ENCODE assay signal across 19 cellular contexts in the genomic region with DNA sequence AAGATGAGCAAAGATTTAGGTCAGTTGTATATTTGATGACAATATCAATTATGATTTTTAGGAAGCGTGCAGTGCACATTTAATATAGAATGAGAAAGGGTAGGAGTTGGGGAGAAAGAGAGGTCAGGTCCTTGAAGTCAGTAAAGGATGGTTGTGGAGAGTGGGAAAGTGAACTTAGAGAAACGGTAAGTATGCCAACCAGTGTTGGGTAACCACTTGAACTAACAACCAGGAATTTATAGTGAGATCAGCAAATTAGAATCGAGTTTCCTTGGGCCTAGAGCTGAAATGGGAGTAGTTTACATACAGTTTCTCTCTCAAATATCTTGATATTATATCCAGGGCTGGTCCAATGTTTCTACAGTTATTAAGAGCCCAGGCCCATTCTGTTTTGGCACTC.
DNase-seq lines count a peak whose midpoint lies in the region; ATAC-seq and TF ChIP-seq lines count a peak whose summit lies in the region.
"Had no signal": no experiment of that assay in that cellular context is flagged by ENCODE, and none has a peak within 500 bp of the region (broad histone marks: within the 10 kb centered on the region; RNA-seq: fewer than 3 reads in every experiment).

No MANE protein-coding gene starts in this region.

- H3K4me3 Mint-ChIP-seq in stimulated activated naive CD8-positive, alpha-beta T cell treated with anti-CD3 and anti-CD28 coated beads, Interleukin-15, Interleukin-2, amounts not matched to agents 100 ng/mL and 50 ng/mL, for 24 hours, result no peak overlapping the region
- H3K4me3 Mint-ChIP-seq: CD4-positive, CD25-positive, alpha-beta regulatory T cell; CD8-positive, alpha-beta memory T cell; IgD-negative memory B cell had no signal

- H3K36me3 ChIP-seq in adipocyte (ENCODE audit: control insufficient read depth, insufficient read depth, low read length, severe bottlenecking), result no peaks in the 10 kb centered on the region
- H3K36me3 ChIP-seq in left lung, result no peaks in the 10 kb centered on the region
- H3K36me3 ChIP-seq: BE2C had no signal

- H3K9me3 ChIP-seq in adipocyte (ENCODE audit: control insufficient read depth, low read length), result peaks cover 16% of the 10 kb centered on the region
- peaks cover 0 to 24% of the 10 kb centered on the region in 2 donors for H3K9me3 ChIP-seq in left lung
- H3K9me3 ChIP-seq: BE2C had no signal

- no peaks in the 10 kb centered on the region for H3K4me1 ChIP-seq in adipocyte (ENCODE audit: control insufficient read depth, insufficient read depth, low read length)
- no peaks in the 10 kb centered on the region for H3K4me1 ChIP-seq in left lung
- H3K4me1 ChIP-seq: BE2C had no signal

- intact Hi-C loops in left lung (cut with DNase I), result no loop called here

- no peak overlapping the region for H3K27ac ChIP-seq in left lung
- H3K27ac ChIP-seq: GM23248 had no signal

- peak overlapping the region; percentile 85 for H3K27ac Mint-ChIP-seq in stimulated activated naive CD8-positive, alpha-beta T cell treated with anti-CD3 and anti-CD28 coated beads, Interleukin-15, Interleukin-2, amounts not matched to agents 100 ng/mL and 50 ng/mL, for 24 hours
- H3K27ac Mint-ChIP-seq: CD4-positive, CD25-positive, alpha-beta regulatory T cell; IgD-negative memory B cell had no signal

- DNase-seq in stimulated activated naive CD8-positive, alpha-beta T cell treated with anti-CD3 and anti-CD28 coated beads, Interleukin-15, Interleukin-2, amounts not matched to agents 100 U/mL and 50 U/mL, for 24 hours, result no peak
- DNase-seq in adipocyte (ENCODE audit: low read depth) (peak; percentile 17), left lung (no peak), NCI-H748 (lab: John Stamatoyannopoulos, UW; ENCODE audit: unreplicated experiment) (no peak)
- DNase-seq: ACHN; BE2C; C1 segment of cervical spinal cord; CD4-positive, CD25-positive, alpha-beta regulatory T cell; CD8-positive, alpha-beta memory T cell; COR-L47; DMS 273 treated with DMSO at 0.1 percent for 48 hours; DMS53; GM23248; HCEC 1CT had no signal

- no peak for ATAC-seq in stimulated activated naive CD8-positive, alpha-beta T cell treated with anti-CD3 and anti-CD28 coated beads, Interleukin-15, Interleukin-2, amounts not matched to agents 100 U/mL and 50 U/mL, for 24 hours
- ATAC-seq in left lung (peak; percentile 86), GM18519 (IDR thresholded peaks at IDR 0.05; ENCODE audit: low FRiP score, unreplicated experiment) (no peak), HG03378 (IDR thresholded peaks at IDR 0.05; ENCODE audit: unreplicated experiment) (no peak)
- ATAC-seq: HepG2 had no signal

- peaks cover 31% of the 10 kb centered on the region for H3K9me3 Mint-ChIP-seq in stimulated activated naive CD8-positive, alpha-beta T cell treated with anti-CD3 and anti-CD28 coated beads, Interleukin-15, Interleukin-2, amounts not matched to agents 100 ng/mL and 50 ng/mL, for 24 hours

- H3K4me3 ChIP-seq in adipocyte (ENCODE audit: low read length) (no peak overlapping the region), left lung (no peak overlapping the region)
- H3K4me3 ChIP-seq: GM23248 had no signal

- H3K27me3 ChIP-seq in adipocyte (replicated peaks; ENCODE audit: control insufficient read depth, insufficient read depth, low read length) (no peaks in the 10 kb centered on the region), left lung (no peaks in the 10 kb centered on the region)
- H3K27me3 ChIP-seq: BE2C had no signal

- peaks cover 19% of the 10 kb centered on the region for H3K4me1 Mint-ChIP-seq in stimulated activated naive CD8-positive, alpha-beta T cell treated with anti-CD3 and anti-CD28 coated beads, Interleukin-15, Interleukin-2, amounts not matched to agents 100 ng/mL and 50 ng/mL, for 24 hours (ENCODE audit: low read depth)
- H3K4me1 Mint-ChIP-seq: CD8-positive, alpha-beta memory T cell; IgD-negative memory B cell had no signal

- no peaks in the 10 kb centered on the region for H3K27me3 Mint-ChIP-seq in stimulated activated naive CD8-positive, alpha-beta T cell treated with anti-CD3 and anti-CD28 coated beads, Interleukin-15, Interleukin-2, amounts not matched to agents 100 ng/mL and 50 ng/mL, for 24 hours
- H3K27me3 Mint-ChIP-seq: CD4-positive, CD25-positive, alpha-beta regulatory T cell; IgD-negative memory B cell had no signal

- H3K36me3 Mint-ChIP-seq in stimulated activated naive CD8-positive, alpha-beta T cell treated with anti-CD3 and anti-CD28 coated beads, Interleukin-15, Interleukin-2, amounts not matched to agents 100 ng/mL and 50 ng/mL, for 24 hours (ENCODE audit: low read depth), result peaks cover 4% of the 10 kb centered on the region
- H3K36me3 Mint-ChIP-seq: CD4-positive, CD25-positive, alpha-beta regulatory T cell; CD8-positive, alpha-beta memory T cell; IgD-negative memory B cell had no signal

- no peak overlapping the region for H3K9ac ChIP-seq in adipocyte (ENCODE audit: low read length)
- H3K9ac ChIP-seq: GM23248 had no signal

- no peak for TF ChIP-seq CTCF in left lung (IDR thresholded peaks at IDR 0.05)
